8 cellular contexts compared by ENCODE assay signal in the genomic region with DNA sequence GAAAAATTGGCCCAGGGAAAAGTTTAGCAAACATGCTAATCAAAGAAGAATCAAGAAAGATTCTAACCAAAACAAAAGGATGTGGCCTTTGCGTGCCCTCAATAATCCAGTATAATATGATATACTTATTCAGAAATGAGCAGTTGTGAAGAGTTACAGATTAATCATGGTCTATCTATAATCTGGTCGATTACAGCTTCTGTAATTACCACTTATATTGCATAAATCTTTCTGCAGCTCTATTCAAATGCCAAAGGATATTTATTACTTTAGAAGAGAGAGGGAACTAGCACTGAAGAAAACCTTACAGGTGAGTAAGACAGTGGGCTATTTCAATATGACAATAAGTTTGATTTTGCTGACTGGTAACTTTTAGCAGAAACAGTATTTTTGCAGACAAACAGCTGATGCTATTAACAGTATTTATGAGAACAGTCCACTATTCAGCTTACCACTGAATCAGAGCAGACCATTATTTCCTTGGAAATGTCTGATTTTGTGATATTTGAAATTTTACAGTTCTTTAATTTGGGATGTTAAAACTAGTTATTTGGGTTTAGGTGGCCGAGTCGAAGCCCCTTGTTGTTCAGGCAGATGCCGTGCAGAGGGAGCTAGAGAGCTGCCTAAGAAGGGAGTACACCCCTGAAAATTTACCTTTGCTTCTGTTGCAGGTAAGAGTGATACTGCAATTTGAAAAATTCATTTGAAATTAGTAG.
DNase-seq lines count a peak whose midpoint lies in the region; ATAC-seq and TF ChIP-seq lines count a peak whose summit lies in the region.

No MANE protein-coding gene starts in this region.

- peaks cover 7% of the 10 kb centered on the region for H3K36me3 Mint-ChIP-seq in glutamatergic neuron (ENCODE audit: unreplicated experiment)

- no peaks in the 10 kb centered on the region for H3K4me1 Mint-ChIP-seq in glutamatergic neuron (ENCODE audit: low read depth, unreplicated experiment)

- H3K4me3 ChIP-seq in prostate gland (no peak overlapping the region), vagina (no peak overlapping the region)

- H3K27me3 ChIP-seq in prostate gland (replicated peaks; ENCODE audit: insufficient read depth), result no peaks in the 10 kb centered on the region
- no peaks in the 10 kb centered on the region for H3K27me3 ChIP-seq in vagina

- ATAC-seq in GM21526 (IDR thresholded peaks at IDR 0.05; ENCODE audit: low FRiP score, unreplicated experiment), result no peak

- H3K9me3 ChIP-seq in prostate gland, result no peaks in the 10 kb centered on the region
- H3K9me3 ChIP-seq in vagina, result peaks cover 4% of the 10 kb centered on the region

- WGBS in prostate gland, result 9% methylated on average over 5 of the region's 5 CpGs

- no peak for TF ChIP-seq POLR2A in prostate gland (IDR thresholded peaks at IDR 0.05)
- no peak for TF ChIP-seq POLR2A in vagina (IDR thresholded peaks at IDR 0.05)

- no peak overlapping the region for H3K27ac Mint-ChIP-seq in glutamatergic neuron (ENCODE audit: unreplicated experiment)

- H3K4me3 Mint-ChIP-seq in glutamatergic neuron (ENCODE audit: unreplicated experiment), result no peak overlapping the region

- intact Hi-C loops in prostate gland (cut with DNase I), result loop anchor here (1.0 to 2.0 kb wide), 2 partner anchors 109 to 196 kb away; no protein-coding TSS in a partner anchor
- intact Hi-C loops in vagina (cut with DNase I), result loop anchor here (1.0 kb wide), 1 partner anchor 196 kb away; no protein-coding TSS in a partner anchor

- POLR2A ChIA-PET in RWPE1 (lab: Yijun Ruan, JAX; ENCODE audit: low non-redundant PET), result interaction anchor here (0.8 kb wide), 1 partner anchor 192 kb away, joined by 3 read pairs; no protein-coding TSS in a partner anchor

- H3K9me3 Mint-ChIP-seq in glutamatergic neuron (ENCODE audit: unreplicated experiment), result peaks cover 7% of the 10 kb centered on the region

- TF ChIP-seq CTCF in RWPE1 (conservative IDR thresholded peaks at IDR 0.05; ENCODE audit: low read depth), result peak; percentile 91
- TF ChIP-seq CTCF in glutamatergic neuron (IDR thresholded peaks at IDR 0.05; ENCODE audit: partially characterized antibody, unreplicated experiment), result peak; percentile 71
- TF ChIP-seq CTCF in prostate gland (IDR thresholded peaks at IDR 0.05), result peak; percentile 31 to 92 (median 76)
- peak; percentile 56 to 77 (median 60) for TF ChIP-seq CTCF in vagina (IDR thresholded peaks at IDR 0.05)

- H3K27ac ChIP-seq in RWPE1 (no peak overlapping the region), prostate gland (no peak overlapping the region), vagina (no peak overlapping the region)

- H3K4me1 ChIP-seq in prostate gland (replicated peaks), result no peaks in the 10 kb centered on the region
- no peaks in the 10 kb centered on the region for H3K4me1 ChIP-seq in vagina

- CTCF ChIA-PET in RWPE1 (lab: Yijun Ruan, JAX), result interaction anchor here (0.6 to 1.7 kb wide), 10 partner anchors 9 to 260 kb away, joined by 3 to 16 read pairs (median 5); a partner anchor contains a TSS

- DNase-seq in D341Med (ENCODE audit: low spot score) (peak; percentile 65), HPDE6-E6E7 (ENCODE audit: extremely low spot score) (peak; percentile 49), RWPE1 (ENCODE audit: low spot score) (peak; percentile 57), glutamatergic neuron (peak; percentile 60), prostate gland (ENCODE audit: low spot score) (peak; percentile 39), vagina (ENCODE audit: extremely low spot score in 2 of 2) (no peak)
- peak; percentile 36 for DNase-seq in activated effector memory CD4-positive, alpha-beta T cell treated with Interleukin-2 at 50 U/mL for 16 hours

- no peaks in the 10 kb centered on the region for H3K27me3 Mint-ChIP-seq in glutamatergic neuron (ENCODE audit: unreplicated experiment)

- no peaks in the 10 kb centered on the region for H3K36me3 ChIP-seq in prostate gland
- no peaks in the 10 kb centered on the region for H3K36me3 ChIP-seq in vagina

Comparison
In these comparisons a context has a peak if more than half of its experiments do, and no peak if none do; other contexts are left out.
1. DNase-seq: peak in D341Med (single experiment), HPDE6-E6E7 (single experiment), RWPE1 (single experiment), activated effector memory CD4-positive, alpha-beta T cell treated with Interleukin-2 at 50 U/mL for 16 hours (single experiment), glutamatergic neuron (single experiment) and prostate gland (single experiment); none in vagina (0 of 2).
2. Peak in every context shown above with its lines, with median percentiles within 50 percentile points of each other: CTCF ChIP-seq.